In genomic region chrX:125293792-125294780, GRCh38 we compare ENCODE assay signal across 11 cellular contexts. TPM values are rescaled to one million over a fixed set of nuclear protein-coding genes. Genes with fewer than 3 reads are reported as not detected.
DNase-seq lines count a peak whose midpoint lies in the region; ATAC-seq, FAIRE-seq and TF ChIP-seq lines count a peak whose summit lies in the region.
"Had no signal": no experiment of that assay in that cellular context is flagged by ENCODE, and none has a peak within 500 bp of the region (broad histone marks: within the 10 kb centered on the region; RNA-seq: fewer than 3 reads in every experiment).

No MANE protein-coding gene starts in this region.

- H3K9me3 Mint-ChIP-seq in activated naive CD4-positive, alpha-beta T cell treated with anti-CD3 and anti-CD28 coated beads, Interleukin-2, amount 50 U/mL, for 24 hours, result peaks cover 4% of the 10 kb centered on the region
- no peaks in the 10 kb centered on the region for H3K9me3 Mint-ChIP-seq in stimulated activated naive CD8-positive, alpha-beta T cell treated with anti-CD3 and anti-CD28 coated beads, Interleukin-15, Interleukin-2, amounts not matched to agents 100 ng/mL and 50 ng/mL, for 24 hours
- H3K9me3 Mint-ChIP-seq in HFFc6, result peaks cover 4% of the 10 kb centered on the region; the same call in 1 of the 2 replicates

- no peak for DNase-seq in activated naive CD4-positive, alpha-beta T cell treated with anti-CD3 and anti-CD28 coated beads, Interleukin-2, amount 50 U/mL, for 16 hours
- peak; percentile 9 for DNase-seq in RCC 7860 (ENCODE audit: low spot score)
- DNase-seq in stimulated activated CD4-positive, alpha-beta T cell treated with anti-CD3 and anti-CD28 coated beads, Interleukin-12 subunit alpha, Interleukin-12 subunit beta, amount 100 ng/mL, for 4 hours, result no peak
- DNase-seq in HFFc6, result no peak
- DNase-seq: activated CD4-positive, CD25-positive, alpha-beta regulatory T cell; left lung; NCI-H2029 had no signal

- H3K27me3 Mint-ChIP-seq in activated naive CD4-positive, alpha-beta T cell treated with anti-CD3 and anti-CD28 coated beads, Interleukin-2, amount 50 U/mL, for 24 hours, result no peaks in the 10 kb centered on the region
- no peaks in the 10 kb centered on the region for H3K27me3 Mint-ChIP-seq in stimulated activated naive CD8-positive, alpha-beta T cell treated with anti-CD3 and anti-CD28 coated beads, Interleukin-15, Interleukin-2, amounts not matched to agents 100 ng/mL and 50 ng/mL, for 24 hours
- no peaks in the 10 kb centered on the region for H3K27me3 Mint-ChIP-seq in HFFc6 (ENCODE audit: insufficient read depth)

- peak; percentile 82 for FAIRE-seq in RCC 7860 (lab: Jason Lieb, UNC)

- peaks cover 23% of the 10 kb centered on the region for H3K4me1 Mint-ChIP-seq in activated naive CD4-positive, alpha-beta T cell treated with anti-CD3 and anti-CD28 coated beads, Interleukin-2, amount 50 U/mL, for 24 hours
- H3K4me1 Mint-ChIP-seq in stimulated activated naive CD8-positive, alpha-beta T cell treated with anti-CD3 and anti-CD28 coated beads, Interleukin-15, Interleukin-2, amounts not matched to agents 100 ng/mL and 50 ng/mL, for 24 hours (ENCODE audit: low read depth), result peaks cover 22% of the 10 kb centered on the region
- H3K4me1 Mint-ChIP-seq in HFFc6 (ENCODE audit: low read depth), result no peaks in the 10 kb centered on the region

- ATAC-seq in HG03039 (IDR thresholded peaks at IDR 0.05; ENCODE audit: unreplicated experiment) (peak; percentile 58), GM19328 (IDR thresholded peaks at IDR 0.05; ENCODE audit: unreplicated experiment) (no peak)
- ATAC-seq: left lung had no signal

- peak overlapping the region; percentile 92 for H3K27ac Mint-ChIP-seq in activated naive CD4-positive, alpha-beta T cell treated with anti-CD3 and anti-CD28 coated beads, Interleukin-2, amount 50 U/mL, for 24 hours
- peak overlapping the region; percentile 81 for H3K27ac Mint-ChIP-seq in stimulated activated naive CD8-positive, alpha-beta T cell treated with anti-CD3 and anti-CD28 coated beads, Interleukin-15, Interleukin-2, amounts not matched to agents 100 ng/mL and 50 ng/mL, for 24 hours
- no peak overlapping the region for H3K27ac Mint-ChIP-seq in HFFc6

- TF ChIP-seq CTCF in HFFc6 (IDR thresholded peaks at IDR 0.05), result no peak

- no peaks in the 10 kb centered on the region for H3K36me3 Mint-ChIP-seq in activated naive CD4-positive, alpha-beta T cell treated with anti-CD3 and anti-CD28 coated beads, Interleukin-2, amount 50 U/mL, for 24 hours
- H3K36me3 Mint-ChIP-seq in stimulated activated naive CD8-positive, alpha-beta T cell treated with anti-CD3 and anti-CD28 coated beads, Interleukin-15, Interleukin-2, amounts not matched to agents 100 ng/mL and 50 ng/mL, for 24 hours (ENCODE audit: low read depth), result no peaks in the 10 kb centered on the region
- H3K36me3 Mint-ChIP-seq in HFFc6 (ENCODE audit: low read depth), result no peaks in the 10 kb centered on the region

- H3K4me3 Mint-ChIP-seq in activated naive CD4-positive, alpha-beta T cell treated with anti-CD3 and anti-CD28 coated beads, Interleukin-2, amount 50 U/mL, for 24 hours, result peak overlapping the region; percentile 48
- peak overlapping the region; percentile 26 for H3K4me3 Mint-ChIP-seq in stimulated activated naive CD8-positive, alpha-beta T cell treated with anti-CD3 and anti-CD28 coated beads, Interleukin-15, Interleukin-2, amounts not matched to agents 100 ng/mL and 50 ng/mL, for 24 hours
- no peak overlapping the region for H3K4me3 Mint-ChIP-seq in HFFc6

RNA-seq across cellular contexts. Expression of gene TEX13C, which starts 25.6 kb away (rescaled TPM):
- total RNA-seq in HFFc6 (2021; fragmentation: NEBNext Ultra II Directional; extraction: Animal tissue kit (Norgen Biotek cat#: 25700)), result not detected
- total RNA-seq: left lung had no signal
